1 cellular context compared by ENCODE assay signal in genomic region chr9:112477330-112477729, GRCh38.
TF ChIP-seq lines count a peak whose summit lies in the region.

No MANE protein-coding gene starts in this region.

TF ChIP-seq in WTC11, 78 proteins besides CTCF, POLR2A, EP300 and RAD21 (continued from another document):
- TF ChIP-seq ATF6 (CRISPR knock-in tag; IDR thresholded peaks at IDR 0.05) = no peak
- no peak for TF ChIP-seq KAT7 (CRISPR knock-in tag; IDR thresholded peaks at IDR 0.05; ENCODE audit: borderline replicate concordance)
- no peak for TF ChIP-seq ZNF219 (CRISPR knock-in tag; IDR thresholded peaks at IDR 0.05; ENCODE audit: borderline replicate concordance)
